Comparison of ENCODE assay signal across 1 cellular context in the genomic region with DNA sequence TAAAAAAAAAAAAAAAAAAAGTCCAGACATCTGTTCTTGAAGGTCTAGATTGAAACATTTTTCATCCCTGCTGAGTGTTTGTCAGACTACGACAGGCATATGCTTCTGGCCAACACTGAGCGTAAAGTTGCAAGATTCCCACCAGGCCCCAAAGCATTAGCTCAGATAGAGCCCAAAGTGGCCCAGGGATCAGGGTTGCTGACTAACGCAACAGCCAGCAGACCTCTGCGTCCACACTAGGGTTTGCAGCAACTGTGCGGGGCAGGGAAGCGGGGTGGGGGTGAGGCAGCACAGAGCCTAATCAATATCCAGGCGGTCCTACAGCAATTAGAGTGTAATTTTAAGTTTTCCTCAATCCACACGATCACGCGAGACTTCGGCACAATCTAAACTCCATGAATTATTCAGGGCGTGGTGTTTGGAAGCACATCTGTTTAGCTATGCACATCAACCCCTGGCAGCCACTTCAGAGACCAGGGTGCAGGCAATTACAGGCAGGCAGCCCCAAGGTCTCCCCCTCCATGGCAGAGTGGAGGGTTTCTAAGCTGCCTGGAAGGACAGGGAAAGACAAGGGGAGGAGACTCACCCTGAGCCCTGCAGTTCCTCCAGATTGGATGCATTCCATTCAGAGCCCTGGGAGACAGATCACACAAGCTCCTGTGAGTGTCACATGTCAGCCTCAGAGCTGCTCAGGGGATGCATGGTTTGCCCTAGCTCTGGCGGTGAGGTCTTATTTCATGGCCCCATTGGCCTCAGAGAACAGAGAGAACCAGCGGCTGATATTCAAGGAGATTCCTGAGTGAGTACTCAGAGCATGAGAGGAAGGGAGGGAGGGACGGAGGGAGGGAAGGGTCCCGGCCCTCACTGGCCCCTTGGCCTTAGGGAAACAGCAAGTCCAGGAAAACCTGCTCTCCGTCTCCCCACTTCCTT.
TF ChIP-seq lines count a peak whose summit lies in the region.

No MANE protein-coding gene starts in this region.

TF ChIP-seq in IMR-90, 13 proteins besides CTCF, POLR2A, EP300 and RAD21 (continued from another document):
- TF ChIP-seq MXI1 (IDR thresholded peaks at IDR 0.05; ENCODE audit: borderline replicate concordance, low read depth, low read length) (no peak; the same call in 1 of the 2 replicates), SMC3 (IDR thresholded peaks at IDR 0.05; ENCODE audit: low read depth, low read length) (no peak), BHLHE40 (IDR thresholded peaks at IDR 0.05; ENCODE audit: low read depth, low read length) (no peak), RFX5 (IDR thresholded peaks at IDR 0.05; ENCODE audit: low read depth, low read length) (no peak)
